Comparison of ENCODE assay signal across 29 cellular contexts in genomic region chr2:79996709-79997108, GRCh38.
"Had no signal": no experiment of that assay in that cellular context is flagged by ENCODE, and none has a peak within 500 bp of the region (broad histone marks: within the 10 kb centered on the region; RNA-seq: fewer than 3 reads in every experiment).

No MANE protein-coding gene starts in this region.

- H3K9me3 ChIP-seq: ascending aorta, breast epithelium, colonic mucosa, esophagus squamous epithelium, gastroesophageal sphincter, heart right ventricle had no signal

- FAIRE-seq: endometrium, endothelial cell of umbilical vein had no signal

- H3K36me3 ChIP-seq: ascending aorta, breast epithelium, cardiac muscle cell, colonic mucosa, esophagus squamous epithelium, gastroesophageal sphincter, heart right ventricle had no signal

- H3K27ac ChIP-seq: ascending aorta, breast epithelium, cardiac muscle cell, colonic mucosa, epithelial cell of prostate, esophagus squamous epithelium, gastroesophageal sphincter, heart right ventricle had no signal

- H3K4me1 ChIP-seq: ascending aorta, colonic mucosa, esophagus squamous epithelium, gastroesophageal sphincter, heart right ventricle had no signal

- H3K27me3 ChIP-seq: ascending aorta, breast epithelium, cardiac muscle cell, colonic mucosa, esophagus squamous epithelium, gastroesophageal sphincter, heart right ventricle had no signal

- DNase-seq: activated CD4-positive, alpha-beta memory T cell treated with anti-CD3 and anti-CD28 coated beads for 36 hours; activated CD4-positive, alpha-beta T cell treated with anti-CD3 and anti-CD28 coated beads for 36 hours; activated CD4-positive, alpha-beta T cell treated with anti-CD3 and anti-CD28 coated beads, Interleukin-2, amount 10 ng/mL, durations not matched to agents 24 days and 14 days; activated CD4-positive, CD25-positive, alpha-beta regulatory T cell; activated CD4-positive, CD25-positive, alpha-beta regulatory T cell treated with anti-CD3 and anti-CD28 coated beads, Interleukin-2, amount 50 U/mL, for 72 hours; activated CD8-positive, alpha-beta memory T cell treated with anti-CD3 and anti-CD28 coated beads, Interleukin-2, amount 50 U/mL, for 48 hours; activated gamma-delta T cell; activated naive CD4-positive, alpha-beta T cell; activated naive CD4-positive, alpha-beta T cell treated with anti-CD3 and anti-CD28 coated beads, Interleukin-2, amount 10 ng/mL, durations not matched to agents 7 days and 5 days; activated naive CD8-positive, alpha-beta T cell treated with anti-CD3 and anti-CD28 coated beads, Interleukin-2, amount 10 ng/mL, durations not matched to agents 7 days and 5 days; activated T-cell treated with anti-CD3 and anti-CD28 coated beads for 4 hours; activated T-cell treated with anti-CD3 and anti-CD28 coated beads, Interleukin-2, amount 50 U/mL, for 24 hours; activated T-cell treated with anti-CD3 and anti-CD28 coated beads, Interleukin-2, amount 50 U/mL, for 72 hours; central memory CD4-positive, alpha-beta T cell; cerebellar nuclear complex; colonic mucosa; effector CD8-positive, alpha-beta T cell; esophagus squamous epithelium; foreskin melanocyte; heart right ventricle; T-helper 2 cell had no signal

- ATAC-seq: activated CD4-positive, alpha-beta T cell treated with anti-CD3 and anti-CD28 coated beads for 36 hours; activated naive CD4-positive, alpha-beta T cell treated with anti-CD3 and anti-CD28 coated beads, Interleukin-2, amount 50 U/mL, for 72 hours; activated T-cell treated with anti-CD3 and anti-CD28 coated beads, Interleukin-2, amount 50 U/mL, for 72 hours; gastroesophageal sphincter; heart right ventricle had no signal

- H3K4me3 ChIP-seq: ascending aorta, breast epithelium, cardiac muscle cell, colonic mucosa, esophagus squamous epithelium, gastroesophageal sphincter, heart right ventricle had no signal
